ENCODE assay signal across 11 cellular contexts in genomic region chr1:54289061-54289938, GRCh38.
DNase-seq lines count a peak whose midpoint lies in the region; ATAC-seq and TF ChIP-seq lines count a peak whose summit lies in the region.
"Had no signal": no experiment of that assay in that cellular context is flagged by ENCODE, and none has a peak within 500 bp of the region (broad histone marks: within the 10 kb centered on the region; RNA-seq: fewer than 3 reads in every experiment).

No MANE protein-coding gene starts in this region.

- H3K27ac Mint-ChIP-seq in activated naive CD4-positive, alpha-beta T cell treated with anti-CD3 and anti-CD28 coated beads, Interleukin-2, amount 10 ng/mL, durations not matched to agents 7 days and 5 days, result peak overlapping the region; percentile 86
- peak overlapping the region; percentile 71 for H3K27ac Mint-ChIP-seq in activated T-helper 17 cell treated with anti-CD3 and anti-CD28 coated beads, Interleukin-2, amount 50 U/mL, for 72 hours
- peak overlapping the region; percentile 51 for H3K27ac Mint-ChIP-seq in mesothelial cell of epicardium

- H3K27ac ChIP-seq in tibial artery, result peak overlapping the region; percentile 87 to 98

- peaks cover 81% of the 10 kb centered on the region for H3K4me1 Mint-ChIP-seq in activated naive CD4-positive, alpha-beta T cell treated with anti-CD3 and anti-CD28 coated beads, Interleukin-2, amount 10 ng/mL, durations not matched to agents 7 days and 5 days
- H3K4me1 Mint-ChIP-seq in activated T-helper 17 cell treated with anti-CD3 and anti-CD28 coated beads, Interleukin-2, amount 50 U/mL, for 72 hours, result peaks cover 36% of the 10 kb centered on the region
- H3K4me1 Mint-ChIP-seq in mesothelial cell of epicardium, result peaks cover 83% of the 10 kb centered on the region

- DNase-seq in activated naive CD4-positive, alpha-beta T cell treated with anti-CD3 and anti-CD28 coated beads, Interleukin-2, amount 10 ng/mL, durations not matched to agents 7 days and 5 days, result no peak
- DNase-seq in activated naive CD4-positive, alpha-beta T cell (lab: John Stamatoyannopoulos, UW), result no peak
- DNase-seq in mesothelial cell of epicardium (ENCODE audit: low spot score in 2 of 2, unreplicated experiment in 2 of 2) (no peak), tibial artery (no peak), OCI-M1 (lab: John Stamatoyannopoulos, UW) (no peak), DMS79 (lab: John Stamatoyannopoulos, UW) (no peak), DMS114 treated with DMSO at 0.1 percent for 48 hours (lab: John Stamatoyannopoulos, UW; ENCODE audit: unreplicated experiment) (no peak)
- DNase-seq: nucleus accumbens; stimulated activated CD4-positive, alpha-beta T cell treated with anti-CD3 and anti-CD28 coated beads, Interleukin-2, amount 100 ng/mL, for 24 hours; SW 1271 had no signal

- intact Hi-C loops in tibial artery (cut with DNase I; ENCODE audit: low total_unique reads), result no loop called here

- no peaks in the 10 kb centered on the region for H3K9me3 Mint-ChIP-seq in activated naive CD4-positive, alpha-beta T cell treated with anti-CD3 and anti-CD28 coated beads, Interleukin-2, amount 10 ng/mL, durations not matched to agents 7 days and 5 days
- H3K9me3 Mint-ChIP-seq in activated T-helper 17 cell treated with anti-CD3 and anti-CD28 coated beads, Interleukin-2, amount 50 U/mL, for 72 hours, result no peaks in the 10 kb centered on the region
- no peaks in the 10 kb centered on the region for H3K9me3 Mint-ChIP-seq in mesothelial cell of epicardium

- peaks cover 14% of the 10 kb centered on the region for H3K36me3 Mint-ChIP-seq in activated naive CD4-positive, alpha-beta T cell treated with anti-CD3 and anti-CD28 coated beads, Interleukin-2, amount 10 ng/mL, durations not matched to agents 7 days and 5 days
- H3K36me3 Mint-ChIP-seq in activated T-helper 17 cell treated with anti-CD3 and anti-CD28 coated beads, Interleukin-2, amount 50 U/mL, for 72 hours (ENCODE audit: low read depth), result no peaks in the 10 kb centered on the region
- H3K36me3 Mint-ChIP-seq in mesothelial cell of epicardium, result no peaks in the 10 kb centered on the region

- H3K4me3 ChIP-seq in tibial artery, result no peak overlapping the region

- no peaks in the 10 kb centered on the region for H3K9me3 ChIP-seq in tibial artery

- no peaks in the 10 kb centered on the region for H3K36me3 ChIP-seq in tibial artery

- ATAC-seq in activated T-helper 17 cell treated with anti-CD3 and anti-CD28 coated beads, Interleukin-2, amount 50 U/mL, for 72 hours (replicated peaks), result no peak

- peaks cover 0 to 100% (median 86%) of the 10 kb centered on the region in 4 donors for H3K4me1 ChIP-seq in tibial artery

- TF ChIP-seq CTCF in mesothelial cell of epicardium (IDR thresholded peaks at IDR 0.05; ENCODE audit: unreplicated experiment), result no peak
- TF ChIP-seq CTCF in tibial artery (IDR thresholded peaks at IDR 0.05), result no peak

- CTCF ChIA-PET in activated naive CD4-positive, alpha-beta T cell treated with anti-CD3 and anti-CD28 coated beads, Interleukin-2, amount 10 ng/mL, durations not matched to agents 7 days and 5 days (lab: Charles Lee), result no interaction called here

- H3K27me3 ChIP-seq in tibial artery, result no peaks in the 10 kb centered on the region

- H3K4me3 Mint-ChIP-seq in activated naive CD4-positive, alpha-beta T cell treated with anti-CD3 and anti-CD28 coated beads, Interleukin-2, amount 10 ng/mL, durations not matched to agents 7 days and 5 days, result no peak overlapping the region
- no peak overlapping the region for H3K4me3 Mint-ChIP-seq in activated T-helper 17 cell treated with anti-CD3 and anti-CD28 coated beads, Interleukin-2, amount 50 U/mL, for 72 hours
- no peak overlapping the region for H3K4me3 Mint-ChIP-seq in mesothelial cell of epicardium

- H3K27me3 Mint-ChIP-seq in activated naive CD4-positive, alpha-beta T cell treated with anti-CD3 and anti-CD28 coated beads, Interleukin-2, amount 10 ng/mL, durations not matched to agents 7 days and 5 days, result no peaks in the 10 kb centered on the region
- H3K27me3 Mint-ChIP-seq in activated T-helper 17 cell treated with anti-CD3 and anti-CD28 coated beads, Interleukin-2, amount 50 U/mL, for 72 hours, result no peaks in the 10 kb centered on the region
- H3K27me3 Mint-ChIP-seq in mesothelial cell of epicardium (ENCODE audit: low read depth), result no peaks in the 10 kb centered on the region
